Comparison of ENCODE assay signal across 27 cellular contexts in genomic region chr19:52664461-52664860, GRCh38. TPM values are rescaled to one million over a fixed set of nuclear protein-coding genes. Genes with fewer than 3 reads are reported as not detected.
DNase-seq lines count a peak whose midpoint lies in the region; ATAC-seq and TF ChIP-seq lines count a peak whose summit lies in the region.
"Had no signal": no experiment of that assay in that cellular context is flagged by ENCODE, and none has a peak within 500 bp of the region (broad histone marks: within the 10 kb centered on the region; RNA-seq: fewer than 3 reads in every experiment).

No MANE protein-coding gene starts in this region.

- H3K4me3 Mint-ChIP-seq in stimulated activated memory B cell treated with anti-CD40 and anti-IgM and Interleukin-4, amounts not matched to agents 10 μg/mL and 1 μg/mL and 100 μg/mL, for 72 hours: no peak overlapping the region
- H3K4me3 Mint-ChIP-seq: activated CD8-positive, alpha-beta T cell treated with anti-CD3 and anti-CD28 coated beads, Interleukin-2, amount 10 ng/mL, durations not matched to agents 7 days and 5 days; CD8-positive, alpha-beta T cell; immature natural killer cell; neural crest cell had no signal

- no peaks in the 10 kb centered on the region for H3K9me3 ChIP-seq in upper lobe of left lung
- H3K9me3 ChIP-seq: mucosa of descending colon, psoas muscle, suprapubic skin had no signal

- H3K27me3 Mint-ChIP-seq in stimulated activated memory B cell treated with anti-CD40 and anti-IgM and Interleukin-4, amounts not matched to agents 10 μg/mL and 1 μg/mL and 100 μg/mL, for 72 hours: no peaks in the 10 kb centered on the region

- no peaks in the 10 kb centered on the region for H3K4me1 ChIP-seq in upper lobe of left lung
- H3K4me1 ChIP-seq: psoas muscle, suprapubic skin had no signal

- DNase-seq in DMS 273 (lab: John Stamatoyannopoulos, UW; ENCODE audit: unreplicated experiment): peak; percentile 54
- DNase-seq in DMS 273 treated with DMSO at 0.1 percent for 48 hours (lab: John Stamatoyannopoulos, UW): no peak
- DNase-seq in cerebellar cortex (ENCODE audit: low spot score): peak; percentile 12
- peak; percentile 60 for DNase-seq in kidney tubule cell (ENCODE audit: low spot score)
- no peak for DNase-seq in activated gamma-delta T cell treated with Interleukin-2 at 50 U/mL for 16 hours
- DNase-seq in upper lobe of left lung: no peak
- DNase-seq: activated CD8-positive, alpha-beta T cell treated with anti-CD3 and anti-CD28 coated beads, Interleukin-2, amount 10 ng/mL, durations not matched to agents 7 days and 5 days; activated naive CD4-positive, alpha-beta T cell treated with Interleukin-2 at 50 U/mL for 16 hours; activated T-cell treated with anti-CD3 and anti-CD28 coated beads, Interleukin-2, amount 50 U/mL, for 1 hour; AML-193; CD8-positive, alpha-beta T cell; DMS79 treated with DMSO at 0.1 percent for 48 hours; GM23248; immature natural killer cell; MM.1S; mucosa of descending colon; NCI-H1417 treated with DMSO at 0.1 percent for 48 hours; psoas muscle; RPMI8226; stimulated activated CD4-positive, alpha-beta T cell treated with anti-CD3 and anti-CD28 coated beads, Interleukin-1b, Interleukin-23, amount 100 ng/mL, for 48 hours had no signal

- H3K27me3 ChIP-seq in upper lobe of left lung: no peaks in the 10 kb centered on the region
- H3K27me3 ChIP-seq: suprapubic skin had no signal

- ATAC-seq in stimulated activated memory B cell treated with anti-CD40 and anti-IgM and Interleukin-4, amounts not matched to agents 10 μg/mL and 1 μg/mL and 100 μg/mL, for 72 hours: no peak
- ATAC-seq in HG02763 (IDR thresholded peaks at IDR 0.05; ENCODE audit: unreplicated experiment) (no peak), upper lobe of left lung (ENCODE audit: low FRiP score in 2 of 2) (no peak)
- ATAC-seq: activated CD8-positive, alpha-beta T cell treated with anti-CD3 and anti-CD28 coated beads, Interleukin-2, amount 10 ng/mL, durations not matched to agents 7 days and 5 days; CD8-positive, alpha-beta T cell; GM12878; mucosa of descending colon; psoas muscle had no signal

- no peak for TF ChIP-seq CTCF in upper lobe of left lung (IDR thresholded peaks at IDR 0.05)

- no peak overlapping the region for H3K27ac Mint-ChIP-seq in stimulated activated memory B cell treated with anti-CD40 and anti-IgM and Interleukin-4, amounts not matched to agents 10 μg/mL and 1 μg/mL and 100 μg/mL, for 72 hours
- H3K27ac Mint-ChIP-seq: activated CD8-positive, alpha-beta T cell treated with anti-CD3 and anti-CD28 coated beads, Interleukin-2, amount 10 ng/mL, durations not matched to agents 7 days and 5 days; CD8-positive, alpha-beta T cell had no signal

- peaks cover 58% of the 10 kb centered on the region for H3K36me3 Mint-ChIP-seq in stimulated activated memory B cell treated with anti-CD40 and anti-IgM and Interleukin-4, amounts not matched to agents 10 μg/mL and 1 μg/mL and 100 μg/mL, for 72 hours

- TF ChIP-seq EP300 in upper lobe of left lung (IDR thresholded peaks at IDR 0.05): no peak

- 70 to 90% methylated on average over 5 of the region's 5 CpGs for WGBS in upper lobe of left lung, 2 donors

- no peak overlapping the region for H3K4me3 ChIP-seq in upper lobe of left lung
- H3K4me3 ChIP-seq: GM12878, GM23248, mucosa of descending colon, psoas muscle, suprapubic skin had no signal

- H3K36me3 ChIP-seq in upper lobe of left lung: peaks cover 0 to 25% (median 9%) of the 10 kb centered on the region in 4 donors

- H3K9me3 Mint-ChIP-seq in stimulated activated memory B cell treated with anti-CD40 and anti-IgM and Interleukin-4, amounts not matched to agents 10 μg/mL and 1 μg/mL and 100 μg/mL, for 72 hours: no peaks in the 10 kb centered on the region
- H3K9me3 Mint-ChIP-seq: CD8-positive, alpha-beta T cell; immature natural killer cell; neural crest cell had no signal

- no peak for TF ChIP-seq POLR2A in upper lobe of left lung (IDR thresholded peaks at IDR 0.05)

- no peaks in the 10 kb centered on the region for H3K4me1 Mint-ChIP-seq in stimulated activated memory B cell treated with anti-CD40 and anti-IgM and Interleukin-4, amounts not matched to agents 10 μg/mL and 1 μg/mL and 100 μg/mL, for 72 hours

- H3K27ac ChIP-seq in upper lobe of left lung: no peak overlapping the region
- H3K27ac ChIP-seq: 22Rv1, GM23248, HL-60, psoas muscle, suprapubic skin had no signal

RNA-seq across cellular contexts. Expression of gene ZNF83, which starts 26.3 kb away (rescaled TPM):
- 100 to 1,000 TPM in 1 of 6 donors, 10 to 100 TPM in 5; 27.3 to 161 (median 45.5) TPM for total RNA-seq in upper lobe of left lung

Comparison
In these comparisons a context has a peak if more than half of its experiments do, and no peak if none do; other contexts are left out.
1. DNase-seq: peak in DMS 273 (single experiment), cerebellar cortex (single experiment) and kidney tubule cell (single experiment); none in DMS 273 treated with DMSO at 0.1 percent for 48 hours (single experiment), activated gamma-delta T cell treated with Interleukin-2 at 50 U/mL for 16 hours (single experiment) and upper lobe of left lung (0 of 2).